In the genomic region with DNA sequence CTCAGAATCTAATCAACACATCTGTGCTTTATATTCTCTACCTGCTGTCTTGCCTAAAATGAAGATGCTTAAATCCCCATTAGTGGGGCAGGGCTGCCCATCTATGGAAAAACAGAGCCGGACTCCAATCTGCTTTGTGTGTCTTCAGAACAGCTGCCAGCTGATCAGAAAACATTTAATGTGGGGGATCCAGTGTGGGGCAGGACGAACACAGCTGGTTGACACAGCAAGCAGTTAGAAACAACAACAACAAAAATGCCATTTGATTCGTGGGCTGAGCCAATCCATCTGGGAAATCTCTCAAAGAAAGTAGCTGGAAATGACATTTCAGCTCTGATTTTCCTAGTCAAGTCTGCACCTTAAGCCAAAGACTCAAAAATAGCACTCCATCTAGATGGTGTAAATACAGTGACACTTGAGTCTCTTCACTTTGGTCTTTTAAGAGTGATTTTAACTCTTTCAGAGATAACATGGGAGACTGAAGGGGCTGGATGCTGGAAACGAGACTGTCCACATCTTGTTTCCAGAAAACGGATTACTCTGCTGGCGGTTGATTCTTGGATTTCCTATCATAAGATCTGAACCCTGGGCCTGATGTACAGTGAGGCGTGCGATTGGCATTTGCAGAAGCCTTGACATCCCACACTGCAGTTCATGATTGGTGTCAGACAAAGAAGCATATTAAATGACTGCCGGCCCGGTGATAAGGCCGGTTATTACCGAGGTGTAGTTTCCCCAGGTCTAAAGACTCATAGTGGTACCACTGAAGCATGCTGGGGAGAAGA, we compare ENCODE assay signal across 10 cellular contexts.
"Had no signal": no experiment of that assay in that cellular context is flagged by ENCODE, and none has a peak within 500 bp of the region (broad histone marks: within the 10 kb centered on the region; RNA-seq: fewer than 3 reads in every experiment).

No MANE protein-coding gene starts in this region.

- H3K4me1 ChIP-seq: testis had no signal

- H3K27ac ChIP-seq: testis had no signal

- H3K4me3 Mint-ChIP-seq: activated CD4-positive, alpha-beta memory T cell treated with anti-CD3 and anti-CD28 coated beads for 36 hours; activated naive CD8-positive, alpha-beta T cell treated with anti-CD3 and anti-CD28 coated beads, Interleukin-2, amount 10 ng/mL, durations not matched to agents 7 days and 5 days; activated T-cell treated with anti-CD3 and anti-CD28 coated beads, Interleukin-2, amount 50 U/mL, for 72 hours had no signal

- ATAC-seq: activated T-cell treated with anti-CD3 and anti-CD28 coated beads, Interleukin-2, amount 50 U/mL, for 72 hours; sciatic nerve had no signal

- H3K27me3 ChIP-seq: testis had no signal

- H3K4me3 ChIP-seq: testis had no signal

- H3K27ac Mint-ChIP-seq: activated CD4-positive, alpha-beta memory T cell treated with anti-CD3 and anti-CD28 coated beads for 36 hours; activated naive CD8-positive, alpha-beta T cell treated with anti-CD3 and anti-CD28 coated beads, Interleukin-2, amount 10 ng/mL, durations not matched to agents 7 days and 5 days; activated T-cell treated with anti-CD3 and anti-CD28 coated beads, Interleukin-2, amount 50 U/mL, for 72 hours had no signal

- DNase-seq: activated CD4-positive, alpha-beta memory T cell treated with anti-CD3 and anti-CD28 coated beads for 36 hours; activated gamma-delta T cell treated with Interleukin-2 at 50 U/mL for 16 hours; activated naive CD8-positive, alpha-beta T cell treated with anti-CD3 and anti-CD28 coated beads, Interleukin-2, amount 10 ng/mL, durations not matched to agents 7 days and 5 days; activated T-cell treated with anti-CD3 and anti-CD28 coated beads, Interleukin-2, amount 50 U/mL, for 72 hours; midbrain; stimulated activated CD4-positive, alpha-beta T cell treated with anti-CD3 and anti-CD28 coated beads, Interleukin-2, amount 100 ng/mL, for 24 hours; stimulated activated naive CD4-positive, alpha-beta T cell treated with Interleukin-2 at 50 U/mL for 16 hours; T-helper 9 cell; testis had no signal

- H3K36me3 Mint-ChIP-seq: activated CD4-positive, alpha-beta memory T cell treated with anti-CD3 and anti-CD28 coated beads for 36 hours had no signal

- H3K27me3 Mint-ChIP-seq: activated CD4-positive, alpha-beta memory T cell treated with anti-CD3 and anti-CD28 coated beads for 36 hours had no signal

- H3K9me3 ChIP-seq: testis had no signal

- H3K4me1 Mint-ChIP-seq: activated naive CD8-positive, alpha-beta T cell treated with anti-CD3 and anti-CD28 coated beads, Interleukin-2, amount 10 ng/mL, durations not matched to agents 7 days and 5 days had no signal
